1 cellular context compared by ENCODE assay signal in the genomic region with DNA sequence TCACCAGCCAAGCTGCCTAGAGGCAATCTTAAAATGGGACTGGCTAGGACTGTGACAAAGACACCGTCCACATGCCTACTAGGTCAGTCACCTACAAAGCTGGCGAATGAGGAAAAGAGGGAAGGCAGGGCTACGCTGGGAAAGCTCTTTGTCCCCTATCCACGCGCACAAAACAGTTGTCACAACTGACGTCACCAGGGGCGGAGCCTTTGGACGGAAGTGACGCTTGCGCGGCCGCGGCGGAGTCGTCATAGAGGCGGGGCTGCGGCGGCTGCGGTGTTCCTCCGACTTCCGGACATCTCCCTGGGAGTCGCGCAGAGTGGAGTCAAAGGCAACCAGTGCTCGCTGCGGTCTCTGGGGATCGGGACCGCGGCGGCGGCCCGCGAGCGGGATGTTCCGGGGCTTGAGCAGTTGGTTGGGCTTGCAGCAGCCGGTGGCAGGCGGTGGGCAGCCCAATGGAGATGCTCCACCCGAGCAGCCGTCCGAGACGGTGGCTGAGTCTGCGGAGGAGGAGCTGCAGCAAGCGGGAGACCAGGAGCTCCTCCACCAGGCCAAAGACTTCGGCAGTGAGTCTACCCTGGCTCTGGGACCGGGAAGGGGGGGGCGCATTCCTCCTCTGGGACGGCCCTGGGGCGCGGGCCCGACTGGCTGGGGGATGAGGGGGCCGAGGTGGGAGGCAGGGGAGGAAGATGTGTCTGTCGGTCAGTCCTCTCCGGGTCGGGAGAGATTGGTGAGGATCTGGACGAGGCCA.
TF ChIP-seq lines count a peak whose summit lies in the region.

A gene with protein sequence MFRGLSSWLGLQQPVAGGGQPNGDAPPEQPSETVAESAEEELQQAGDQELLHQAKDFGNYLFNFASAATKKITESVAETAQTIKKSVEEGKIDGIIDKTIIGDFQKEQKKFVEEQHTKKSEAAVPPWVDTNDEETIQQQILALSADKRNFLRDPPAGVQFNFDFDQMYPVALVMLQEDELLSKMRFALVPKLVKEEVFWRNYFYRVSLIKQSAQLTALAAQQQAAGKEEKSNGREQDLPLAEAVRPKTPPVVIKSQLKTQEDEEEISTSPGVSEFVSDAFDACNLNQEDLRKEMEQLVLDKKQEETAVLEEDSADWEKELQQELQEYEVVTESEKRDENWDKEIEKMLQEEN (plus strand): TSS at position 279 of the 751 bp plus-strand sequence. CDS start 113 bp downstream, at position 392.

TF ChIP-seq in K562, 482 proteins besides CTCF, POLR2A, EP300 and RAD21 (continued from another document and continues in another):
- TF ChIP-seq, protein P1, sequence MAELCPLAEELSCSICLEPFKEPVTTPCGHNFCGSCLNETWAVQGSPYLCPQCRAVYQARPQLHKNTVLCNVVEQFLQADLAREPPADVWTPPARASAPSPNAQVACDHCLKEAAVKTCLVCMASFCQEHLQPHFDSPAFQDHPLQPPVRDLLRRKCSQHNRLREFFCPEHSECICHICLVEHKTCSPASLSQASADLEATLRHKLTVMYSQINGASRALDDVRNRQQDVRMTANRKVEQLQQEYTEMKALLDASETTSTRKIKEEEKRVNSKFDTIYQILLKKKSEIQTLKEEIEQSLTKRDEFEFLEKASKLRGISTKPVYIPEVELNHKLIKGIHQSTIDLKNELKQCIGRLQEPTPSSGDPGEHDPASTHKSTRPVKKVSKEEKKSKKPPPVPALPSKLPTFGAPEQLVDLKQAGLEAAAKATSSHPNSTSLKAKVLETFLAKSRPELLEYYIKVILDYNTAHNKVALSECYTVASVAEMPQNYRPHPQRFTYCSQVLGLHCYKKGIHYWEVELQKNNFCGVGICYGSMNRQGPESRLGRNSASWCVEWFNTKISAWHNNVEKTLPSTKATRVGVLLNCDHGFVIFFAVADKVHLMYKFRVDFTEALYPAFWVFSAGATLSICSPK (IDR thresholded peaks at IDR 0.05; ENCODE audit: borderline replicate concordance) = no peak
- TF ChIP-seq TCF7 (IDR thresholded peaks at IDR 0.05; ENCODE audit: borderline replicate concordance) (no peak), MEF2D (tag; conservative IDR thresholded peaks at IDR 0.05; ENCODE audit: low read depth) (no peak), TFAP4 (CRISPR knock-in tag; IDR thresholded peaks at IDR 0.05; ENCODE audit: borderline replicate concordance) (peak; percentile 77), ZNF124 (CRISPR knock-in tag; IDR thresholded peaks at IDR 0.05) (no peak), HDAC6 (IDR thresholded peaks at IDR 0.05; ENCODE audit: low read depth, low read length) (no peak), RBM22 (IDR thresholded peaks at IDR 0.05; ENCODE audit: low read depth, low read length, poor library complexity, severe bottlenecking) (peak; percentile 52), NCOA6 (IDR thresholded peaks at IDR 0.05) (no peak), MAFK (IDR thresholded peaks at IDR 0.05; ENCODE audit: low read length) (no peak), ZNF699 (CRISPR knock-in tag; IDR thresholded peaks at IDR 0.05; ENCODE audit: insufficient replicate concordance) (no peak), MEF2A (IDR thresholded peaks at IDR 0.05; ENCODE audit: control insufficient read depth, low read depth, low read length) (no peak), SMARCA5 (IDR thresholded peaks at IDR 0.05) (no peak), RREB1 (CRISPR knock-in tag; IDR thresholded peaks at IDR 0.05) (no peak), SETDB1 (IDR thresholded peaks at IDR 0.05; ENCODE audit: low read length) (no peak), ZNF232 (CRISPR knock-in tag; IDR thresholded peaks at IDR 0.05) (no peak), ZNF780A (CRISPR knock-in tag; IDR thresholded peaks at IDR 0.05) (no peak), CREM (IDR thresholded peaks at IDR 0.05; ENCODE audit: low read depth) (peak; percentile 99), ATF3 (IDR thresholded peaks at IDR 0.05) (peak; percentile 94), ATF3 (CRISPR knock-in tag; conservative IDR thresholded peaks at IDR 0.05) (no peak; the same call in 1 of the 2 replicates), SPI1 (IDR thresholded peaks at IDR 0.05; ENCODE audit: borderline replicate concordance, low read depth, low read length) (peak; percentile 52; the same call in 1 of the 2 replicates), CBX1 (IDR thresholded peaks at IDR 0.05; ENCODE audit: low read depth) (peak; percentile 63; the same call in 1 of the 2 replicates), MTA2 (IDR thresholded peaks at IDR 0.05; ENCODE audit: low read depth) (no peak), TEAD2 (tag; IDR thresholded peaks at IDR 0.05) (no peak), PHF8 (IDR thresholded peaks at IDR 0.05; ENCODE audit: borderline replicate concordance, low read length) (peak; percentile 84; the same call in 1 of the 2 replicates), NFE2 (IDR thresholded peaks at IDR 0.05; ENCODE audit: low read depth) (no peak), ZNF224 (CRISPR knock-in tag; IDR thresholded peaks at IDR 0.05) (no peak), CHD1 (IDR thresholded peaks at IDR 0.05; ENCODE audit: low read length) (no peak), CBX5 (IDR thresholded peaks at IDR 0.05; ENCODE audit: borderline replicate concordance, low read depth) (no peak), DNMT1 (IDR thresholded peaks at IDR 0.05) (no peak), TBL1XR1 (IDR thresholded peaks at IDR 0.05; ENCODE audit: low read length in 2 of 2) (peak in 1 of 2 experiments; percentile 72; a peak in 1 of 4 replicates), GATAD2A (IDR thresholded peaks at IDR 0.05) (no peak), ARHGAP35 (IDR thresholded peaks at IDR 0.05; ENCODE audit: partially characterized antibody) (no peak), NFIX (CRISPR knock-in tag; IDR thresholded peaks at IDR 0.05; ENCODE audit: low read depth) (no peak), NUFIP1 (IDR thresholded peaks at IDR 0.05; ENCODE audit: partially characterized antibody) (no peak), TAF15 (IDR thresholded peaks at IDR 0.05; ENCODE audit: low read depth, low read length) (no peak), NR2F6 (CRISPR knock-in tag; IDR thresholded peaks at IDR 0.05) (no peak), WHSC1 (IDR thresholded peaks at IDR 0.05; ENCODE audit: low read length) (no peak), FOXP1 (CRISPR knock-in tag; IDR thresholded peaks at IDR 0.05) (no peak), ATF1 (CRISPR knock-in tag; IDR thresholded peaks at IDR 0.05) (peak; percentile 83), ATF1 (tag; IDR thresholded peaks at IDR 0.05) (peak; percentile 99), GTF2E2 (tag; IDR thresholded peaks at IDR 0.05) (no peak), ELF4 (CRISPR knock-in tag; IDR thresholded peaks at IDR 0.05) (0 out of 2 replicates have a peak, but pooled peaks have one; percentile 22)
- TF ChIP-seq, protein P2, sequence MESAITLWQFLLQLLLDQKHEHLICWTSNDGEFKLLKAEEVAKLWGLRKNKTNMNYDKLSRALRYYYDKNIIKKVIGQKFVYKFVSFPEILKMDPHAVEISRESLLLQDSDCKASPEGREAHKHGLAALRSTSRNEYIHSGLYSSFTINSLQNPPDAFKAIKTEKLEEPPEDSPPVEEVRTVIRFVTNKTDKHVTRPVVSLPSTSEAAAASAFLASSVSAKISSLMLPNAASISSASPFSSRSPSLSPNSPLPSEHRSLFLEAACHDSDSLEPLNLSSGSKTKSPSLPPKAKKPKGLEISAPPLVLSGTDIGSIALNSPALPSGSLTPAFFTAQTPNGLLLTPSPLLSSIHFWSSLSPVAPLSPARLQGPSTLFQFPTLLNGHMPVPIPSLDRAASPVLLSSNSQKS (CRISPR knock-in tag; IDR thresholded peaks at IDR 0.05) = no peak
- TF ChIP-seq, protein P3, sequence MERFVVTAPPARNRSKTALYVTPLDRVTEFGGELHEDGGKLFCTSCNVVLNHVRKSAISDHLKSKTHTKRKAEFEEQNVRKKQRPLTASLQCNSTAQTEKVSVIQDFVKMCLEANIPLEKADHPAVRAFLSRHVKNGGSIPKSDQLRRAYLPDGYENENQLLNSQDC (CRISPR knock-in tag; IDR thresholded peaks at IDR 0.05) = no peak
- TF ChIP-seq, protein P4, sequence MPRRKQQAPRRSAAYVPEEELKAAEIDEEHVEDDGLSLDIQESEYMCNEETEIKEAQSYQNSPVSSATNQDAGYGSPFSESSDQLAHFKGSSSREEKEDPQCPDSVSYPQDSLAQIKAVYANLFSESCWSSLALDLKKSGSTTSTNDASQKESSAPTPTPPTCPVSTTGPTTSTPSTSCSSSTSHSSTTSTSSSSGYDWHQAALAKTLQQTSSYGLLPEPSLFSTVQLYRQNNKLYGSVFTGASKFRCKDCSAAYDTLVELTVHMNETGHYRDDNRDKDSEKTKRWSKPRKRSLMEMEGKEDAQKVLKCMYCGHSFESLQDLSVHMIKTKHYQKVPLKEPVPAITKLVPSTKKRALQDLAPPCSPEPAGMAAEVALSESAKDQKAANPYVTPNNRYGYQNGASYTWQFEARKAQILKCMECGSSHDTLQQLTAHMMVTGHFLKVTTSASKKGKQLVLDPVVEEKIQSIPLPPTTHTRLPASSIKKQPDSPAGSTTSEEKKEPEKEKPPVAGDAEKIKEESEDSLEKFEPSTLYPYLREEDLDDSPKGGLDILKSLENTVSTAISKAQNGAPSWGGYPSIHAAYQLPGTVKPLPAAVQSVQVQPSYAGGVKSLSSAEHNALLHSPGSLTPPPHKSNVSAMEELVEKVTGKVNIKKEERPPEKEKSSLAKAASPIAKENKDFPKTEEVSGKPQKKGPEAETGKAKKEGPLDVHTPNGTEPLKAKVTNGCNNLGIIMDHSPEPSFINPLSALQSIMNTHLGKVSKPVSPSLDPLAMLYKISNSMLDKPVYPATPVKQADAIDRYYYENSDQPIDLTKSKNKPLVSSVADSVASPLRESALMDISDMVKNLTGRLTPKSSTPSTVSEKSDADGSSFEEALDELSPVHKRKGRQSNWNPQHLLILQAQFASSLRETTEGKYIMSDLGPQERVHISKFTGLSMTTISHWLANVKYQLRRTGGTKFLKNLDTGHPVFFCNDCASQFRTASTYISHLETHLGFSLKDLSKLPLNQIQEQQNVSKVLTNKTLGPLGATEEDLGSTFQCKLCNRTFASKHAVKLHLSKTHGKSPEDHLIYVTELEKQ (CRISPR knock-in tag; IDR thresholded peaks at IDR 0.05) = no peak
- TF ChIP-seq, protein P5, sequence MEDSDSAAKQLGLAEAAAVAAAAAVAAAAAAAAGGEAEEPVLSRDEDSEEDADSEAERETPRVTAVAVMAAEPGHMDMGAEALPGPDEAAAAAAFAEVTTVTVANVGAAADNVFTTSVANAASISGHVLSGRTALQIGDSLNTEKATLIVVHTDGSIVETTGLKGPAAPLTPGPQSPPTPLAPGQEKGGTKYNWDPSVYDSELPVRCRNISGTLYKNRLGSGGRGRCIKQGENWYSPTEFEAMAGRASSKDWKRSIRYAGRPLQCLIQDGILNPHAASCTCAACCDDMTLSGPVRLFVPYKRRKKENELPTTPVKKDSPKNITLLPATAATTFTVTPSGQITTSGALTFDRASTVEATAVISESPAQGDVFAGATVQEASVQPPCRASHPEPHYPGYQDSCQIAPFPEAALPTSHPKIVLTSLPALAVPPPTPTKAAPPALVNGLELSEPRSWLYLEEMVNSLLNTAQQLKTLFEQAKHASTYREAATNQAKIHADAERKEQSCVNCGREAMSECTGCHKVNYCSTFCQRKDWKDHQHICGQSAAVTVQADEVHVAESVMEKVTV (CRISPR knock-in tag; IDR thresholded peaks at IDR 0.05) = no peak
- TF ChIP-seq, protein P6, sequence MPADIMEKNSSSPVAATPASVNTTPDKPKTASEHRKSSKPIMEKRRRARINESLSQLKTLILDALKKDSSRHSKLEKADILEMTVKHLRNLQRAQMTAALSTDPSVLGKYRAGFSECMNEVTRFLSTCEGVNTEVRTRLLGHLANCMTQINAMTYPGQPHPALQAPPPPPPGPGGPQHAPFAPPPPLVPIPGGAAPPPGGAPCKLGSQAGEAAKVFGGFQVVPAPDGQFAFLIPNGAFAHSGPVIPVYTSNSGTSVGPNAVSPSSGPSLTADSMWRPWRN (IDR thresholded peaks at IDR 0.05; ENCODE audit: low read depth) = no peak
